In the genomic region with DNA sequence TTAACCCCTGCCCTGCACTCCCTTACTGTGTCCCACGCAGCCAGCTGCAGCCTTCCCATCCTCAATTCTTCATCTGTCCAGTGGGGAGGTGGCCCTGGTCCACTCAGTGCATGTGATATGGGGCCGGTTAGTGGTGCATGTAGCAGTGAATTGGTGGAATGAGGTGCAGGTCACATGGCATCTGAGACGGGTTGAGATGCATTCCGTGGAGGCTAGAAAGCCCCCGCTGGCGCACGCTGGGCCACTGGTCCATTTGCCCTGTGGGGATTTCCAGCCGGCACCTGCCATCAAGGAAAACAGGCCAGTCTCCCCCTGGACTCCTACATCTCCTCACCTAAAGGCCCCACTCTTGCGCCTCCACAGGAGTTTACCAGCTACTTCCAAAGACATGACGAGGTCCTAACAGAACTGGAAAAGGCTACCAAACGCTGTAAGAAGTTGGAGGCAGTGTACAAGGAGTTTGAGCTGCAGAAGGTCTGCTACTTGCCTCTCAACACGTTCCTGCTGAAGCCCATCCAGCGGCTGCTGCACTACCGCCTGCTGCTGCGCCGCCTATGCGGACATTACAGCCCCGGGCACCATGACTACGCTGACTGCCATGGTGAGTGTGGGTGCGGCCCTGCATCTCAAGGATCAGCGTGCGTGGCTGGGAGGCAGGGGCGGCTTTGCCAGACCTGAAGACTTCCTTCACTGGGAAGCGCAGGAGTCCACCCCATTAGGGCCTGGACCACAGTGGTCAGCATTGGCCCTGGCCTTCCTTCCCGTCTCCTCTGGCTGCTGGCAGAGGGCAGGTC, we compare ENCODE assay signal across 27 cellular contexts. TPM values are rescaled to one million over a fixed set of nuclear protein-coding genes. Genes with fewer than 3 reads are reported as not detected.
DNase-seq lines count a peak whose midpoint lies in the region; ATAC-seq, FAIRE-seq and TF ChIP-seq lines count a peak whose summit lies in the region.
"Had no signal": no experiment of that assay in that cellular context is flagged by ENCODE, and none has a peak within 500 bp of the region (broad histone marks: within the 10 kb centered on the region; RNA-seq: fewer than 3 reads in every experiment).

No MANE protein-coding gene starts in this region.

- DNase-seq in HepG2 (ENCODE audit: low spot score) (no peak), right lobe of liver (no peak), WTC11 (ENCODE audit: low spot score) (no peak), neuronal stem cell (ENCODE audit: low spot score) (no peak), progenitor cell of endocrine pancreas (ENCODE audit: low spot score, unreplicated experiment) (no peak), NCI-H1105 (lab: John Stamatoyannopoulos, UW) (no peak), heart right ventricle (no peak)
- DNase-seq: AML-193; CD4-positive, alpha-beta memory T cell; CD4-positive, CD25-positive, alpha-beta regulatory T cell; CD8-positive, alpha-beta memory T cell; COR-L47; DMS 273 treated with DMSO at 0.1 percent for 48 hours; DMS153; DMS53; DMS79; DND-41; GDM1 had no signal

- in situ Hi-C loops in HepG2 (cut with HindIII; ENCODE audit: extremely low pct_ligation_motif_present, low pct_unique_long_range_greater_than_20kb): no loop called here

- WGBS in HepG2 (ENCODE audit: low lambda C conversion rate): 94% methylated on average over 25 of the region's 25 CpGs
- WGBS in right lobe of liver (ENCODE audit: insufficient coverage, low coverage, low lambda C conversion rate, missing lambda C conversion rate): 84% methylated on average over 6 of the region's 25 CpGs
- no CpG with 5 or more reads among the region's 25 CpGs for WGBS in neuronal stem cell (ENCODE audit: extremely low coverage in 2 of 2, insufficient read length in 2 of 2, insufficient replicate concordance in 1 of 2), 2 donors
- 89 to 93% methylated on average over 25 of the region's 25 CpGs for WGBS in heart right ventricle, 2 donors

- peak overlapping the region; percentile 49; the same call in 1 of the 2 replicates for H3K27ac Mint-ChIP-seq in WTC11
- peak overlapping the region; percentile 35 for H3K27ac Mint-ChIP-seq in progenitor cell of endocrine pancreas
- H3K27ac Mint-ChIP-seq: B cell; CD4-positive, CD25-positive, alpha-beta regulatory T cell; CD8-positive, alpha-beta memory T cell had no signal

- H4K20me1 ChIP-seq in HepG2 (ENCODE audit: insufficient read depth, low read length): no peaks in the 10 kb centered on the region

- H3K4me1 Mint-ChIP-seq in WTC11 (no peaks in the 10 kb centered on the region), progenitor cell of endocrine pancreas (ENCODE audit: low read depth) (no peaks in the 10 kb centered on the region)
- H3K4me1 Mint-ChIP-seq: B cell had no signal

- H2BK12ac ChIP-seq in neuronal stem cell (ENCODE audit: low read length): no peak overlapping the region

- TF ChIP-seq POLR2A in HepG2 (IDR thresholded peaks at IDR 0.05; ENCODE audit: insufficient read depth in 1 of 2, low read depth in 2 of 2, low read length in 2 of 2) (no peak), right lobe of liver (IDR thresholded peaks at IDR 0.05) (no peak)

- intact Hi-C loops in HepG2 (cut with micrococcal nuclease; ENCODE audit: unreplicated experiment) (no loop called here), right lobe of liver (cut with DNase I) (no loop called here), heart right ventricle (cut with DNase I) (loop anchor here in 1 of 10 donors (10.0 kb wide), 1 partner anchor 593 kb away; no protein-coding TSS in a partner anchor)

- POLR2A ChIA-PET in HepG2 (lab: Yijun Ruan, JAX): no interaction called here
- POLR2A ChIA-PET in WTC11 (lab: Charles Lee): no interaction called here

- H3K23ac ChIP-seq in neuronal stem cell (ENCODE audit: low read depth, low read length, poor library complexity): peak overlapping the region; percentile 22

- no peak overlapping the region for H3K4me3 Mint-ChIP-seq in WTC11
- no peak overlapping the region for H3K4me3 Mint-ChIP-seq in progenitor cell of endocrine pancreas (ENCODE audit: low read depth)
- H3K4me3 Mint-ChIP-seq: B cell; CD4-positive, alpha-beta memory T cell; CD8-positive, alpha-beta memory T cell had no signal

- no peak overlapping the region for H3K14ac ChIP-seq in neuronal stem cell (ENCODE audit: low read length)

- H3K9me3 ChIP-seq in HepG2 (ENCODE audit: low read length) (no peaks in the 10 kb centered on the region), right lobe of liver (no peaks in the 10 kb centered on the region), neuronal stem cell (replicated peaks in 1 of 2; ENCODE audit: control insufficient read depth in 2 of 2, insufficient read depth in 1 of 2, low read depth in 1 of 2, low read length in 2 of 2) (peaks cover 0 to 4% of the 10 kb centered on the region in 2 donors), heart right ventricle (no peaks in the 10 kb centered on the region)
- H3K9me3 ChIP-seq: A549; BLaER1 treated with 17β-estradiol and CSF1 and Interleukin-3, amounts not matched to agents 10 nM and 100 nM had no signal

- H4K91ac ChIP-seq in neuronal stem cell (ENCODE audit: low read depth, low read length, poor library complexity): no peak overlapping the region

- H3K18ac ChIP-seq in neuronal stem cell (ENCODE audit: low read length): peak overlapping the region; percentile 2

- no peak for TF ChIP-seq EP300 in HepG2 (IDR thresholded peaks at IDR 0.05; ENCODE audit: low read depth in 2 of 2, low read length in 2 of 2)
- no peak for TF ChIP-seq EP300 in HepG2 (CRISPR knock-in tag; IDR thresholded peaks at IDR 0.05; ENCODE audit: borderline replicate concordance)

- H2AFZ ChIP-seq in HepG2 (ENCODE audit: low read length): no peak overlapping the region
- H2AFZ ChIP-seq in neuronal stem cell (ENCODE audit: low read length): no peak overlapping the region

- H3K27ac ChIP-seq in HepG2 (ENCODE audit: extremely low read length, insufficient read depth, low read length) (no peak overlapping the region), right lobe of liver (no peak overlapping the region), neuronal stem cell (replicated peaks; ENCODE audit: low read length) (no peak overlapping the region), heart right ventricle (no peak overlapping the region)
- H3K27ac ChIP-seq: 22Rv1; A549; BLaER1 treated with 17β-estradiol and CSF1 and Interleukin-3, amounts not matched to agents 10 nM and 100 nM; C4-2B had no signal

- H3K4me2 ChIP-seq in HepG2 (ENCODE audit: low read depth, low read length) (no peak overlapping the region), neuronal stem cell (ENCODE audit: insufficient read depth, low read length, poor library complexity, severe bottlenecking) (no peak overlapping the region)
- H3K4me2 ChIP-seq: A549; BLaER1 treated with 17β-estradiol and CSF1 and Interleukin-3, amounts not matched to agents 10 nM and 100 nM had no signal

- H3K9ac ChIP-seq in HepG2 (ENCODE audit: insufficient read depth, low read depth, low read length): no peak overlapping the region
- peak overlapping the region; percentile 51 for H3K9ac ChIP-seq in neuronal stem cell (ENCODE audit: low read depth, low read length, poor library complexity)
- H3K9ac ChIP-seq: BLaER1 treated with 17β-estradiol and CSF1 and Interleukin-3, amounts not matched to agents 10 nM and 100 nM had no signal

- ATAC-seq in HepG2 (no peak), right lobe of liver (no peak), WTC11 (no peak), GM21381 (IDR thresholded peaks at IDR 0.05; ENCODE audit: unreplicated experiment) (no peak), heart right ventricle (no peak)
- ATAC-seq: A549, GM12878 had no signal

- H3K9me3 Mint-ChIP-seq in WTC11 (peaks cover 13% of the 10 kb centered on the region), progenitor cell of endocrine pancreas (ENCODE audit: low read depth) (no peaks in the 10 kb centered on the region)
- H3K9me3 Mint-ChIP-seq: CD4-positive, alpha-beta memory T cell; CD4-positive, CD25-positive, alpha-beta regulatory T cell; CD8-positive, alpha-beta memory T cell had no signal

- CTCF ChIA-PET in HepG2 (lab: Yijun Ruan, JAX; ENCODE audit: low intra/inter-chr PET ratio, low total read pairs) (no interaction called here), WTC11 (lab: Charles Lee) (interaction anchor here (0.6 to 0.8 kb wide), 2 partner anchors 142 to 595 kb away, joined by 3 read pairs; no protein-coding TSS in a partner anchor)

- no peak overlapping the region for H2BK5ac ChIP-seq in neuronal stem cell (ENCODE audit: low read length)

- H3K79me2 ChIP-seq in HepG2 (ENCODE audit: insufficient read depth, low read length): no peaks in the 10 kb centered on the region

- no peaks in the 10 kb centered on the region for H3K36me3 Mint-ChIP-seq in WTC11
- H3K36me3 Mint-ChIP-seq in progenitor cell of endocrine pancreas (ENCODE audit: insufficient read depth): no peaks in the 10 kb centered on the region

- no peak overlapping the region for H2BK15ac ChIP-seq in neuronal stem cell (ENCODE audit: low read length)

- H3K4me3 ChIP-seq in HepG2 (replicated peaks in 1 of 3; ENCODE audit: insufficient read depth in 1 of 3, low read depth in 2 of 3, low read length in 3 of 3): no peak overlapping the region
- H3K4me3 ChIP-seq in right lobe of liver: no peak overlapping the region
- peak overlapping the region in 1 of 2 donors; percentile 49 for H3K4me3 ChIP-seq in neuronal stem cell (ENCODE audit: low read length in 2 of 2)
- H3K4me3 ChIP-seq in heart right ventricle: no peak overlapping the region
- H3K4me3 ChIP-seq: A549; BLaER1 treated with 17β-estradiol and CSF1 and Interleukin-3, amounts not matched to agents 10 nM and 100 nM; GM12878 had no signal

- no peak for TF ChIP-seq CTCF in HepG2 (CRISPR knock-in tag; IDR thresholded peaks at IDR 0.05)
- TF ChIP-seq CTCF in right lobe of liver (IDR thresholded peaks at IDR 0.05): no peak
- no peak for TF ChIP-seq CTCF in WTC11 (IDR thresholded peaks at IDR 0.05)
- TF ChIP-seq CTCF in progenitor cell of endocrine pancreas (IDR thresholded peaks at IDR 0.05; ENCODE audit: unreplicated experiment): no peak
- no peak for TF ChIP-seq CTCF in heart right ventricle (IDR thresholded peaks at IDR 0.05)

- no peak for TF ChIP-seq RAD21 in HepG2 (CRISPR knock-in tag; IDR thresholded peaks at IDR 0.05)

- H2AK5ac ChIP-seq in neuronal stem cell (ENCODE audit: low read depth, low read length): no peak overlapping the region

- H3K27me3 ChIP-seq in HepG2 (ENCODE audit: control insufficient read depth in 1 of 2, insufficient read depth in 2 of 2, low read length in 2 of 2): no peaks in the 10 kb centered on the region
- no peaks in the 10 kb centered on the region for H3K27me3 ChIP-seq in right lobe of liver
- no peaks in the 10 kb centered on the region for H3K27me3 ChIP-seq in neuronal stem cell (ENCODE audit: control insufficient read depth in 3 of 3, insufficient read depth in 3 of 3, low read depth in 1 of 3, low read length in 3 of 3)
- H3K27me3 ChIP-seq in heart right ventricle: no peaks in the 10 kb centered on the region
- H3K27me3 ChIP-seq: BLaER1 treated with 17β-estradiol and CSF1 and Interleukin-3, amounts not matched to agents 10 nM and 100 nM had no signal

- H3K27me3 Mint-ChIP-seq in WTC11 (ENCODE audit: low read depth): peaks cover 20% of the 10 kb centered on the region
- H3K27me3 Mint-ChIP-seq in progenitor cell of endocrine pancreas: peaks cover 6% of the 10 kb centered on the region
- H3K27me3 Mint-ChIP-seq: B cell; CD4-positive, CD25-positive, alpha-beta regulatory T cell had no signal

- no peaks in the 10 kb centered on the region for H3K79me1 ChIP-seq in neuronal stem cell (ENCODE audit: low read depth, low read length)

- BruUV-seq in HepG2 (replicated peaks; lab: Mats Ljungman, UMichigan): no TSS peak

- no peak overlapping the region for H4K8ac ChIP-seq in neuronal stem cell (ENCODE audit: low read depth, low read length)

- no peak overlapping the region for H3K4ac ChIP-seq in neuronal stem cell (ENCODE audit: low read length)

- H2BK120ac ChIP-seq in neuronal stem cell (ENCODE audit: low read depth, low read length): no peak overlapping the region

- no peaks in the 10 kb centered on the region for H3K4me1 ChIP-seq in HepG2 (ENCODE audit: insufficient read depth, low read length)
- no peaks in the 10 kb centered on the region for H3K4me1 ChIP-seq in right lobe of liver
- H3K4me1 ChIP-seq in neuronal stem cell (ENCODE audit: control insufficient read depth in 2 of 2, insufficient read depth in 1 of 2, low read depth in 1 of 2, low read length in 2 of 2): peaks cover 0 to 2% of the 10 kb centered on the region in 2 donors
- no peaks in the 10 kb centered on the region for H3K4me1 ChIP-seq in heart right ventricle
- H3K4me1 ChIP-seq: A549; BLaER1 treated with 17β-estradiol and CSF1 and Interleukin-3, amounts not matched to agents 10 nM and 100 nM had no signal

- FAIRE-seq in HepG2 (lab: Jason Lieb, UNC): no peak
- FAIRE-seq: A549, GM12878, GM12892, GM18507 had no signal

- no peaks in the 10 kb centered on the region for H3K36me3 ChIP-seq in HepG2 (replicated peaks in 1 of 2; ENCODE audit: control insufficient read depth in 1 of 2, insufficient read depth in 2 of 2, low read length in 2 of 2)
- H3K36me3 ChIP-seq in right lobe of liver: peaks cover 0 to 5% (median 2%) of the 10 kb centered on the region in 4 donors
- no peaks in the 10 kb centered on the region for H3K36me3 ChIP-seq in neuronal stem cell (replicated peaks in 1 of 2; ENCODE audit: control insufficient read depth in 2 of 2, insufficient read depth in 2 of 2, low read length in 2 of 2)
- peaks cover 0 to 41% (median 0%) of the 10 kb centered on the region in 9 donors for H3K36me3 ChIP-seq in heart right ventricle
- H3K36me3 ChIP-seq: BLaER1 treated with 17β-estradiol and CSF1 and Interleukin-3, amounts not matched to agents 10 nM and 100 nM had no signal

RNA-seq across cellular contexts. Expression of gene STK25, which starts 40.4 kb away (rescaled TPM):
- total RNA-seq in HepG2 (2016; rRNA removed; fragmentation: Illumina TruSeq; extraction: Trizol) (123 and 177 TPM in 2 replicates), right lobe of liver (10 to 100 TPM; 51.0 to 99.1 (median 63.5) TPM), WTC11 (2021) (214 to 232 TPM (median 222 TPM) in 3 replicates), progenitor cell of endocrine pancreas (217 and 226 TPM in 2 replicates), heart right ventricle (100 to 1,000 TPM in 1 of 10 donors, 10 to 100 TPM in 9; 66.1 to 104 (median 81.9) TPM)
- 143 and 149 TPM in 2 replicates for total RNA-seq in HepG2 (2016; cell fraction: cytosol; rRNA removed; fragmentation: Illumina TruSeq; extraction: Trizol; ENCODE audit: low read depth)
- 108 and 184 TPM in 2 replicates for total RNA-seq in HepG2 (2016; cell fraction: insoluble cytoplasmic fraction; rRNA removed; fragmentation: Illumina TruSeq; extraction: Trizol)
- 217 TPM in 2 replicates for total RNA-seq in HepG2 (2016; cell fraction: membrane; rRNA removed; fragmentation: Illumina TruSeq; extraction: Trizol)
- 128 and 139 TPM in 2 replicates for total RNA-seq in HepG2 (2016; cell fraction: nucleus; rRNA removed; fragmentation: Illumina TruSeq; extraction: Trizol)
- polyA plus RNA-seq in HepG2 (2011; rRNA removed) (481 and 626 TPM in 2 replicates), heart right ventricle (100 to 1,000 TPM; 129 to 147 TPM)
- 323 and 410 TPM in 2 replicates for polyA plus RNA-seq in HepG2 (2011; cell fraction: cytosol; rRNA removed)
- 1,381 and 1,393 TPM in 2 replicates for polyA plus RNA-seq in HepG2 (2011; cell fraction: nucleus; rRNA removed)
- 200 and 245 TPM in 2 replicates for polyA plus RNA-seq in HepG2 (2012)
- polyA plus RNA-seq in HepG2 (2016; cell fraction: cytosol; fragmentation: Illumina TruSeq; extraction: Trizol; ENCODE audit: low read depth): 126 and 132 TPM in 2 replicates
- polyA plus RNA-seq in HepG2 (2016; cell fraction: insoluble cytoplasmic fraction; fragmentation: Illumina TruSeq; extraction: Trizol; ENCODE audit: low read depth): 133 and 166 TPM in 2 replicates
- polyA plus RNA-seq in HepG2 (2016; cell fraction: membrane; fragmentation: Illumina TruSeq; extraction: Trizol; ENCODE audit: low read depth): 186 and 199 TPM in 2 replicates
- polyA plus RNA-seq in HepG2 (2016; cell fraction: nucleus; fragmentation: Illumina TruSeq; extraction: Trizol; ENCODE audit: insufficient read depth, low read depth): 341 and 351 TPM in 2 replicates
- 198 and 615 TPM in 2 replicates for polyA minus RNA-seq in HepG2 (2011; rRNA and poly(A)+ RNA removed; ENCODE audit: low replicate concordance)
- 125 and 128 TPM in 2 replicates for polyA minus RNA-seq in HepG2 (2011; cell fraction: cytosol; rRNA and poly(A)+ RNA removed)
- 166 and 229 TPM in 2 replicates for polyA minus RNA-seq in HepG2 (2011; cell fraction: nucleus; rRNA and poly(A)+ RNA removed)
- polyA plus RNA-seq in neuronal stem cell (2013, experiment 1 of 2): 129 TPM
- 118 TPM for polyA plus RNA-seq in neuronal stem cell (2013, experiment 2 of 2)
